8 cellular contexts compared by ENCODE assay signal in genomic region chr17:3004150-3004801, GRCh38.
DNase-seq lines count a peak whose midpoint lies in the region; ATAC-seq, FAIRE-seq and TF ChIP-seq lines count a peak whose summit lies in the region.

No MANE protein-coding gene starts in this region.

- H3K4me1 ChIP-seq in mucosa of rectum (ENCODE audit: control insufficient read depth in 2 of 2, insufficient read depth in 2 of 2, low read length in 2 of 2): peaks cover 17 to 24% of the 10 kb centered on the region in 2 donors

- no peaks in the 10 kb centered on the region for H3K27me3 ChIP-seq in mucosa of rectum (ENCODE audit: control insufficient read depth in 2 of 2, insufficient read depth in 2 of 2, low read length in 2 of 2)

- FAIRE-seq in H54 (lab: Jason Lieb, UNC): peak; percentile 90

- no peaks in the 10 kb centered on the region for H3K9me3 ChIP-seq in mucosa of rectum (ENCODE audit: control insufficient read depth in 2 of 2, low read length in 2 of 2)

- ATAC-seq in GM18867 (IDR thresholded peaks at IDR 0.05; ENCODE audit: unreplicated experiment): no peak

- peak overlapping the region; percentile 63 to 73 for H3K9ac ChIP-seq in mucosa of rectum (ENCODE audit: low read depth in 1 of 2, low read length in 2 of 2)

- TF ChIP-seq CTCF in AG09319 (IDR thresholded peaks at IDR 0.05; ENCODE audit: low read depth, low read length): no peak

- H3K36me3 ChIP-seq in mucosa of rectum (ENCODE audit: control insufficient read depth in 2 of 2, insufficient read depth in 2 of 2, low read length in 2 of 2): peaks cover 13 to 15% of the 10 kb centered on the region in 2 donors

- peak overlapping the region; percentile 82 to 88 for H3K27ac ChIP-seq in mucosa of rectum (ENCODE audit: low read depth in 2 of 2, low read length in 2 of 2)

- H3K4me3 ChIP-seq in mucosa of rectum (ENCODE audit: low read length in 2 of 2): peak overlapping the region; percentile 48 to 51

- DNase-seq in AG09319 (ENCODE audit: extremely low read depth, low read depth): peak; percentile 92
- DNase-seq in H54 (ENCODE audit: insufficient read length, low spot score): peak; percentile 97
- peak; percentile 92 for DNase-seq in NCI-H446 treated with DMSO at 0.1 percent for 48 hours (lab: John Stamatoyannopoulos, UW)
- peak; percentile 11 to 23 for DNase-seq in activated CD8-positive, alpha-beta memory T cell treated with anti-CD3 and anti-CD28 coated beads for 4 hours (ENCODE audit: low read depth in 2 of 2)
- peak; percentile 99 for DNase-seq in epidermal melanocyte (ENCODE audit: insufficient read length, low spot score)
- peak; percentile 71 for DNase-seq in stimulated activated CD8-positive, alpha-beta memory T cell treated with anti-CD3 and anti-CD28 coated beads, Interleukin-4, amount 100 ng/mL, for 48 hours

- TF ChIP-seq POLR2A in H54 (IDR thresholded peaks at IDR 0.05; ENCODE audit: low read depth, low read length): no peak

Comparison
In these comparisons a context has a peak if more than half of its experiments do, and no peak if none do; other contexts are left out.
1. DNase-seq: peak in every context shown above with its lines; median percentile 99 in epidermal melanocyte; 97 in H54; 92 in AG09319; 92 in NCI-H446 treated with DMSO at 0.1 percent for 48 hours; 71 in stimulated activated CD8-positive, alpha-beta memory T cell treated with anti-CD3 and anti-CD28 coated beads, Interleukin-4, amount 100 ng/mL, for 48 hours; 17 in activated CD8-positive, alpha-beta memory T cell treated with anti-CD3 and anti-CD28 coated beads for 4 hours.